10 cellular contexts compared by ENCODE assay signal in the genomic region with DNA sequence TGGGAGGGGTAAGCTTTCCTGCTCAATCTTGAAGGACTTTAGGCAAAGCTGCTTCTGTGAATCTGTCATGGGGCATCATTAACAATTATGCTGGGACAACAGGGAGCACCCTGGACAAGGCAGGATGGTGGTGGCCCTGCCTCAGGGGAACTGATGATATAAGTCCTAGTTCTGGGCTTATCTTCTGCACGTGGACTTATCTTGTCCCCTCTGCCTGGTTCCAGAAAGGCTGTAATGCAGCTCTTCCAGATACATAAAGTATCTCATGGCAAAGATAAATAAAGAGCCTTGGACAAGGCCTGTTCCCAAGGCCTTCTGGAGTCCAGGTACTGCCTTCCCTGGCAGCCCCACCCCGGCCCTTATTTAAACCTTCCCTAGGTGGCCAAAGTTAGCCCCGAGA. TPM values are rescaled to one million over a fixed set of nuclear protein-coding genes. Genes with fewer than 3 reads are reported as not detected.
"Had no signal": no experiment of that assay in that cellular context is flagged by ENCODE, and none has a peak within 500 bp of the region (broad histone marks: within the 10 kb centered on the region; RNA-seq: fewer than 3 reads in every experiment).

No MANE protein-coding gene starts in this region.

- H3K4me2 ChIP-seq: KMS-11 had no signal

- DNase-seq: IMR-90, KBM-7, KG1 had no signal

- ATAC-seq: HepG2 had no signal

- FAIRE-seq: HepG2, HTR-8/SVneo had no signal

- H3K27ac ChIP-seq: HL-60, KMS-11 had no signal

- H3K9ac ChIP-seq: KMS-11 had no signal

- H3K27me3 Mint-ChIP-seq: IgD-negative memory B cell had no signal

- H3K9me3 Mint-ChIP-seq: IgD-negative memory B cell had no signal

- H3K4me3 Mint-ChIP-seq: IgD-negative memory B cell had no signal

RNA-seq across cellular contexts. Expression of a gene that starts 6.0 kb away (rescaled TPM):
- total RNA-seq: HT1080, IMR-90 had no signal
- polyA plus RNA-seq: IMR-90 had no signal

RNA-seq across cellular contexts. Expression of a gene that starts 18.3 kb away (rescaled TPM):
- total RNA-seq: HT-29, HT1080, IMR-90 had no signal
- polyA plus RNA-seq: IMR-90 had no signal
